Comparison of ENCODE assay signal across 20 cellular contexts in the genomic region with DNA sequence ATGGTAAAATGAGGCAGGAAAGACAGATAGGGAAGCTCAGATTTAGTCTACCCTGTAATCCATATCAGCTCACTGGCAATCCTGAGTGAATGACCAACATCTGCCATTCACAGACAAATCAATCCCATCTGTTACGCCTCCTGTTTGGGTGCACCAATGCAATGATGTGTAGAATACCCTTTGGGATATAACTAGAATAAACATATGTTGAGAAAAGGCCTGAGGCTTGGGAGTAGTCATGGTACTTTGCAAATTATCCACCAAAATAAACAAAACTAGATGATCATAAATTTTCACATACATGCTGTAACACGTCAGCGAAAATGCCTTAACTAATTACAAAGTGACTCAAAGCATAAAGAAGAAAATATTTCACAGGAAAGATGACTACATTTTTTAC.
A peak's percentile ranks its signal among the peaks of the same experiment; 100 is the strongest.
DNase-seq lines count a peak whose midpoint lies in the region; TF ChIP-seq lines count a peak whose summit lies in the region.
"Had no signal": no experiment of that assay in that cellular context is flagged by ENCODE, and none has a peak within 500 bp of the region (broad histone marks: within the 10 kb centered on the region; RNA-seq: fewer than 3 reads in every experiment).

No MANE protein-coding gene starts in this region.

- TF ChIP-seq CTCF in glutamatergic neuron (IDR thresholded peaks at IDR 0.05; ENCODE audit: partially characterized antibody, unreplicated experiment) (no peak), tibial nerve (IDR thresholded peaks at IDR 0.05) (no peak)

- H3K36me3 ChIP-seq in adipocyte (ENCODE audit: control insufficient read depth, insufficient read depth, low read length, severe bottlenecking), result no peaks in the 10 kb centered on the region
- H3K36me3 ChIP-seq in tibial nerve, result no peaks in the 10 kb centered on the region
- H3K36me3 ChIP-seq: adrenal gland, esophagus squamous epithelium, prostate gland, SJSA1 had no signal

- DNase-seq in HCEC 1CT (peak; percentile 19), NCI-H460 (ENCODE audit: extremely low read depth, low read depth) (peak; percentile 80), adipocyte (ENCODE audit: low read depth) (peak; percentile 78), glutamatergic neuron (peak; percentile 50), pons (ENCODE audit: low spot score) (no peak), NCI-H345 (lab: John Stamatoyannopoulos, UW) (no peak), tibial nerve (ENCODE audit: low spot score in 2 of 2) (no peak)
- DNase-seq: activated CD8-positive, alpha-beta T cell treated with anti-CD3 and anti-CD28 coated beads, Interleukin-2, amount 10 ng/mL, durations not matched to agents 7 days and 5 days; activated gamma-delta T cell; adrenal gland; effector memory CD4-positive, alpha-beta T cell; esophagus squamous epithelium; GF-D8; HFFc6; KBM-7; MM.1S; NCI-H1694 treated with DMSO at 0.1 percent for 48 hours had no signal

- peak overlapping the region; percentile 66 for H3K4me3 Mint-ChIP-seq in glutamatergic neuron (ENCODE audit: unreplicated experiment)
- H3K4me3 Mint-ChIP-seq: activated CD8-positive, alpha-beta T cell treated with anti-CD3 and anti-CD28 coated beads, Interleukin-2, amount 10 ng/mL, durations not matched to agents 7 days and 5 days; HFFc6; memory B cell had no signal

- no peak overlapping the region for H3K9ac ChIP-seq in adipocyte (ENCODE audit: low read length)

- no peak for TF ChIP-seq POLR2A in tibial nerve (IDR thresholded peaks at IDR 0.05)

- H3K4me1 ChIP-seq in adipocyte (ENCODE audit: control insufficient read depth, insufficient read depth, low read length) (no peaks in the 10 kb centered on the region), tibial nerve (no peaks in the 10 kb centered on the region)
- H3K4me1 ChIP-seq: adrenal gland, prostate gland, SJSA1 had no signal

- H3K27ac ChIP-seq in tibial nerve, result no peak overlapping the region
- H3K27ac ChIP-seq: adrenal gland, esophagus squamous epithelium, prostate gland, SJSA1 had no signal

- H3K27me3 ChIP-seq in adipocyte (replicated peaks; ENCODE audit: control insufficient read depth, insufficient read depth, low read length) (no peaks in the 10 kb centered on the region), tibial nerve (no peaks in the 10 kb centered on the region)
- H3K27me3 ChIP-seq: adrenal gland, esophagus squamous epithelium had no signal

- peak overlapping the region; percentile 100 for H3K27ac Mint-ChIP-seq in glutamatergic neuron (ENCODE audit: unreplicated experiment)
- H3K27ac Mint-ChIP-seq: activated CD8-positive, alpha-beta T cell treated with anti-CD3 and anti-CD28 coated beads, Interleukin-2, amount 10 ng/mL, durations not matched to agents 7 days and 5 days; HFFc6; memory B cell had no signal

- H3K9me3 ChIP-seq in adipocyte (ENCODE audit: control insufficient read depth, low read length) (no peaks in the 10 kb centered on the region), tibial nerve (no peaks in the 10 kb centered on the region)
- H3K9me3 ChIP-seq: adrenal gland, esophagus squamous epithelium, prostate gland, SJSA1 had no signal

- H3K4me3 ChIP-seq in adipocyte (ENCODE audit: low read length), result no peak overlapping the region
- H3K4me3 ChIP-seq in tibial nerve, result no peak overlapping the region
- H3K4me3 ChIP-seq: adrenal gland, esophagus squamous epithelium, prostate gland, SJSA1 had no signal

- no peaks in the 10 kb centered on the region for H3K36me3 Mint-ChIP-seq in glutamatergic neuron (ENCODE audit: unreplicated experiment)
- H3K36me3 Mint-ChIP-seq: memory B cell had no signal

- 84 to 89% methylated on average over 3 of the region's 3 CpGs for WGBS in tibial nerve, 2 donors

- peaks cover 58% of the 10 kb centered on the region for H3K4me1 Mint-ChIP-seq in glutamatergic neuron (ENCODE audit: low read depth, unreplicated experiment)
- H3K4me1 Mint-ChIP-seq: memory B cell had no signal

- no peak for TF ChIP-seq EP300 in tibial nerve (IDR thresholded peaks at IDR 0.05)

- H3K9me3 Mint-ChIP-seq in glutamatergic neuron (ENCODE audit: unreplicated experiment), result peaks cover 11% of the 10 kb centered on the region
- H3K9me3 Mint-ChIP-seq: HFFc6 had no signal

- H3K27me3 Mint-ChIP-seq in glutamatergic neuron (ENCODE audit: unreplicated experiment), result peaks cover 7% of the 10 kb centered on the region
- H3K27me3 Mint-ChIP-seq: memory B cell had no signal

Comparison
In these comparisons a context has a peak if more than half of its experiments do, and no peak if none do; other contexts are left out.
1. DNase-seq: peak in HCEC 1CT (single experiment), NCI-H460 (single experiment), adipocyte (single experiment) and glutamatergic neuron (single experiment); none in pons (single experiment), NCI-H345 (single experiment) and tibial nerve (0 of 2).